In the genomic region with DNA sequence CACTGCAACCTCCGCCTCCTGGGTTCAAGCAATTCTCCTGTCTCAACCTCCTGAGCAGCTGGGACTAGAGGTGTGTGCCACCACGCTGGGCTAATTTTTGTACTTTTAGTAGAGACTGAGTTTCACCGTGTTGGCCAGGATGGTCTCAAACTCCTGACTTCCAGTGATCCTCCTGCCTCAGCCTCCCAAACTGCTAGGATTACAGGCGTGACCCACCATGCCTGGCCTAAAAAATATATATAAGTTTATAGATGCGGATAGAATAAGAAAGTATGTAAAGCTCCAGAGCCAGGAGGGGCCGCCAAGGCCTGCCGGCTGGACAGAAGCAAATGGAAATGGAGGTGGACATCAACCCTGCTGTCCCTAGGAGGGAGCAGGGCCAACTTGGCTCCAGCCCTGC, we compare ENCODE assay signal across 20 cellular contexts.
DNase-seq lines count a peak whose midpoint lies in the region; ATAC-seq and TF ChIP-seq lines count a peak whose summit lies in the region.
"Had no signal": no experiment of that assay in that cellular context is flagged by ENCODE, and none has a peak within 500 bp of the region (broad histone marks: within the 10 kb centered on the region; RNA-seq: fewer than 3 reads in every experiment).

No MANE protein-coding gene starts in this region.

- H3K36me3 ChIP-seq in right atrium auricular region, result peaks cover 14% of the 10 kb centered on the region
- H3K36me3 ChIP-seq in muscle layer of colon (ENCODE audit: insufficient read depth, low read length), result peaks cover 6% of the 10 kb centered on the region
- H3K36me3 ChIP-seq in thoracic aorta, result no peaks in the 10 kb centered on the region
- H3K36me3 ChIP-seq: BE2C had no signal

- no peak overlapping the region for H3K4me3 ChIP-seq in right atrium auricular region
- H3K4me3 ChIP-seq in muscle layer of colon (ENCODE audit: low read depth in 1 of 2, low read length in 2 of 2), result no peak overlapping the region
- H3K4me3 ChIP-seq in thoracic aorta, result no peak overlapping the region
- H3K4me3 ChIP-seq: SJSA1 had no signal

- TF ChIP-seq CTCF in right atrium auricular region (IDR thresholded peaks at IDR 0.05) (no peak), thoracic aorta (IDR thresholded peaks at IDR 0.05) (no peak)

- H3K27ac ChIP-seq in right atrium auricular region (peak overlapping the region; percentile 81 to 84), muscle layer of colon (ENCODE audit: low read depth, low read length) (peak overlapping the region; percentile 8), thoracic aorta (peak overlapping the region; percentile 51 to 79)
- H3K27ac ChIP-seq: SJSA1 had no signal

- no peak for ATAC-seq in left cardiac atrium
- ATAC-seq in thoracic aorta (ENCODE audit: insufficient number of reproducible peaks, low FRiP score, low read depth), result no peak
- ATAC-seq in HG02973 (IDR thresholded peaks at IDR 0.05; ENCODE audit: unreplicated experiment), result no peak
- ATAC-seq in GM19035 (IDR thresholded peaks at IDR 0.05; ENCODE audit: unreplicated experiment), result no peak
- no peak for ATAC-seq in HG03175 (IDR thresholded peaks at IDR 0.05; ENCODE audit: unreplicated experiment)

- DNase-seq in right atrium auricular region (ENCODE audit: low spot score), result no peak
- DNase-seq in left cardiac atrium, result no peak
- DNase-seq in thoracic aorta (ENCODE audit: low spot score), result no peak
- DNase-seq: BE2C; CD4-positive, CD25-positive, alpha-beta regulatory T cell; EL; GF-D8; Karpas-422; MV-4-11; NCI-H1417; NCI-H1694 treated with DMSO at 0.1 percent for 48 hours; NCI-H2081 treated with DMSO at 0.1 percent for 48 hours; NCI-H2171 treated with DMSO at 0.1 percent for 48 hours; NCI-H524 treated with DMSO at 0.1 percent for 48 hours; NCI-H82 had no signal

- H3K9me3 ChIP-seq in right atrium auricular region (no peaks in the 10 kb centered on the region), muscle layer of colon (ENCODE audit: low read length) (no peaks in the 10 kb centered on the region), thoracic aorta (no peaks in the 10 kb centered on the region)
- H3K9me3 ChIP-seq: BE2C, SJSA1 had no signal

- H3K9ac ChIP-seq in muscle layer of colon (ENCODE audit: low read length), result no peak overlapping the region

- H3K27me3 ChIP-seq in right atrium auricular region (no peaks in the 10 kb centered on the region), muscle layer of colon (ENCODE audit: control insufficient read depth in 1 of 2, insufficient read depth in 2 of 2, low read length in 2 of 2) (no peaks in the 10 kb centered on the region), thoracic aorta (replicated peaks; ENCODE audit: insufficient read depth) (no peaks in the 10 kb centered on the region)
- H3K27me3 ChIP-seq: BE2C, SJSA1 had no signal

- intact Hi-C loops in left cardiac atrium (cut with DNase I), result no loop called here

- H3K4me1 ChIP-seq in right atrium auricular region, result peaks cover 0 to 94% of the 10 kb centered on the region in 2 donors
- peaks cover 84% of the 10 kb centered on the region for H3K4me1 ChIP-seq in muscle layer of colon (ENCODE audit: insufficient read depth, low read length)
- peaks cover 43 to 98% of the 10 kb centered on the region in 2 donors for H3K4me1 ChIP-seq in thoracic aorta (ENCODE audit: control insufficient read depth in 1 of 2, low read depth in 2 of 2)
- H3K4me1 ChIP-seq: BE2C had no signal

Comparison
In these comparisons a context has a peak if more than half of its experiments do, and no peak if none do; other contexts are left out.
1. H3K27ac ChIP-seq: peak in every context shown above with its lines; median percentile 82 in right atrium auricular region; 65 in thoracic aorta; 8 in muscle layer of colon.